29 cellular contexts compared by ENCODE assay signal in the genomic region with DNA sequence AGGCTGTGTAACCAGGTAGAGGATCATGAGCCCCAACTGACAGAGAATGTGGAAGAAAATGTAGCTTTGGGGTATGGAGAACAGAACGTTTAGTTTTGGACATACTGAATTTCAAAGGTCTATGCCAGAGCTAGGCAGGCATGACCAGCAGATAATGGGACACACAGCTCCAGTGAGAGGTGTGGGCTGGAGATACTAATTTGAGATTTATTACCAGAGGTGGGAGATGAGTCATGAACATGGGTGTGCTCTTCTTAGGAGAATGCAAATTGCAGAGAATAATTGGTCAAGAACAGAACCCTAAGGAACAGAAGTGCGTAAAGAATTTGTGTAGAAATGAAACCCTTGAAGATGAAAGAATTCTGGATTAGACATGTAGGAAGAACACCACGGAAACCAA.
"Had no signal": no experiment of that assay in that cellular context is flagged by ENCODE, and none has a peak within 500 bp of the region (broad histone marks: within the 10 kb centered on the region; RNA-seq: fewer than 3 reads in every experiment).

No MANE protein-coding gene starts in this region.

- H3K36me3 Mint-ChIP-seq: naive thymus-derived CD4-positive, alpha-beta T cell had no signal

- H3K4me3 ChIP-seq: gastroesophageal sphincter, hepatocyte, right lobe of liver, skin epidermis, thyroid gland, upper lobe of left lung, vagina had no signal

- H3K4me1 Mint-ChIP-seq: activated CD4-positive, alpha-beta T cell treated with anti-CD3 and anti-CD28 coated beads, Interleukin-2, amount 10 ng/mL, durations not matched to agents 7 days and 5 days; activated T-helper 17 cell treated with anti-CD3 and anti-CD28 coated beads, Interleukin-2, amount 50 U/mL, for 72 hours; endodermal cell; naive thymus-derived CD4-positive, alpha-beta T cell; neural crest cell had no signal

- H3K4me2 ChIP-seq: hepatocyte had no signal

- H3K4me3 Mint-ChIP-seq: activated CD4-positive, alpha-beta T cell treated with anti-CD3 and anti-CD28 coated beads, Interleukin-2, amount 10 ng/mL, durations not matched to agents 7 days and 5 days; activated CD8-positive, alpha-beta T cell treated with anti-CD3 and anti-CD28 coated beads for 36 hours; activated T-cell treated with anti-CD3 and anti-CD28 coated beads, Interleukin-2, amount 50 U/mL, for 4 hours; activated T-helper 17 cell treated with anti-CD3 and anti-CD28 coated beads, Interleukin-2, amount 50 U/mL, for 72 hours; endodermal cell; naive thymus-derived CD4-positive, alpha-beta T cell; neural crest cell; stimulated activated naive CD8-positive, alpha-beta T cell treated with anti-CD3 and anti-CD28 coated beads, Interleukin-15, Interleukin-2, amounts not matched to agents 100 ng/mL and 50 ng/mL, for 24 hours had no signal

- ATAC-seq: activated CD8-positive, alpha-beta T cell treated with anti-CD3 and anti-CD28 coated beads for 36 hours; activated T-cell treated with anti-CD3 and anti-CD28 coated beads, Interleukin-2, amount 50 U/mL, for 4 hours; activated T-helper 17 cell treated with anti-CD3 and anti-CD28 coated beads, Interleukin-2, amount 50 U/mL, for 72 hours; gastroesophageal sphincter; left colon; naive thymus-derived CD4-positive, alpha-beta T cell; right lobe of liver had no signal

- H3K4me1 ChIP-seq: gastroesophageal sphincter, right lobe of liver, thyroid gland, upper lobe of left lung, vagina had no signal

- H3K27ac Mint-ChIP-seq: activated CD4-positive, alpha-beta T cell treated with anti-CD3 and anti-CD28 coated beads, Interleukin-2, amount 10 ng/mL, durations not matched to agents 7 days and 5 days; activated CD8-positive, alpha-beta T cell treated with anti-CD3 and anti-CD28 coated beads for 36 hours; activated T-helper 17 cell treated with anti-CD3 and anti-CD28 coated beads, Interleukin-2, amount 50 U/mL, for 72 hours; endodermal cell; naive thymus-derived CD4-positive, alpha-beta T cell; stimulated activated naive CD8-positive, alpha-beta T cell treated with anti-CD3 and anti-CD28 coated beads, Interleukin-15, Interleukin-2, amounts not matched to agents 100 ng/mL and 50 ng/mL, for 24 hours had no signal

- FAIRE-seq: astrocyte had no signal

- H3K27ac ChIP-seq: brain microvascular endothelial cell, gastroesophageal sphincter, hepatocyte, right lobe of liver, skin epidermis, thyroid gland, upper lobe of left lung, vagina had no signal

- H3K27me3 Mint-ChIP-seq: activated CD4-positive, alpha-beta T cell treated with anti-CD3 and anti-CD28 coated beads, Interleukin-2, amount 10 ng/mL, durations not matched to agents 7 days and 5 days; activated CD8-positive, alpha-beta T cell treated with anti-CD3 and anti-CD28 coated beads for 36 hours; activated T-helper 17 cell treated with anti-CD3 and anti-CD28 coated beads, Interleukin-2, amount 50 U/mL, for 72 hours; naive thymus-derived CD4-positive, alpha-beta T cell; stimulated activated naive CD8-positive, alpha-beta T cell treated with anti-CD3 and anti-CD28 coated beads, Interleukin-15, Interleukin-2, amounts not matched to agents 100 ng/mL and 50 ng/mL, for 24 hours had no signal

- H3K9me3 ChIP-seq: gastroesophageal sphincter, right lobe of liver, thyroid gland, upper lobe of left lung, vagina had no signal

- DNase-seq: activated CD4-positive, alpha-beta T cell treated with anti-CD3 and anti-CD28 coated beads for 1 hour; activated CD4-positive, alpha-beta T cell treated with anti-CD3 and anti-CD28 coated beads, Interleukin-2, amount 10 ng/mL, durations not matched to agents 7 days and 5 days; activated CD8-positive, alpha-beta T cell treated with anti-CD3 and anti-CD28 coated beads for 36 hours; activated gamma-delta T cell treated with Interleukin-2 at 50 U/mL for 16 hours; activated naive CD4-positive, alpha-beta T cell treated with anti-CD3 and anti-CD28 coated beads, Interleukin-2, amount 50 U/mL, for 16 hours; activated T-cell treated with anti-CD3 and anti-CD28 coated beads, Interleukin-2, amount 50 U/mL, for 4 hours; amniotic stem cell; brain microvascular endothelial cell; central memory CD4-positive, alpha-beta T cell; endodermal cell; islet precursor cell; left colon; mammary epithelial cell; naive thymus-derived CD4-positive, alpha-beta T cell; nucleus accumbens; right lobe of liver; stimulated activated CD4-positive, alpha-beta T cell treated with anti-CD3 and anti-CD28 coated beads, Interleukin-12 subunit alpha, Interleukin-12 subunit beta, amount 100 ng/mL, for 4 hours; stimulated activated CD4-positive, alpha-beta T cell treated with anti-CD3 and anti-CD28 coated beads, Interleukin-4, amount 100 ng/mL, for 1 hour; T-helper 2 cell; thyroid gland; upper lobe of left lung had no signal

- H3K27me3 ChIP-seq: brain microvascular endothelial cell, gastroesophageal sphincter, hepatocyte, right lobe of liver, thyroid gland, upper lobe of left lung, vagina had no signal

- H2AFZ ChIP-seq: hepatocyte had no signal

- H3K9me3 Mint-ChIP-seq: activated CD4-positive, alpha-beta T cell treated with anti-CD3 and anti-CD28 coated beads, Interleukin-2, amount 10 ng/mL, durations not matched to agents 7 days and 5 days; endodermal cell; neural crest cell had no signal

- H3K79me2 ChIP-seq: hepatocyte had no signal

- H3K36me3 ChIP-seq: brain microvascular endothelial cell, gastroesophageal sphincter, right lobe of liver, thyroid gland, upper lobe of left lung, vagina had no signal
